In the genomic region with DNA sequence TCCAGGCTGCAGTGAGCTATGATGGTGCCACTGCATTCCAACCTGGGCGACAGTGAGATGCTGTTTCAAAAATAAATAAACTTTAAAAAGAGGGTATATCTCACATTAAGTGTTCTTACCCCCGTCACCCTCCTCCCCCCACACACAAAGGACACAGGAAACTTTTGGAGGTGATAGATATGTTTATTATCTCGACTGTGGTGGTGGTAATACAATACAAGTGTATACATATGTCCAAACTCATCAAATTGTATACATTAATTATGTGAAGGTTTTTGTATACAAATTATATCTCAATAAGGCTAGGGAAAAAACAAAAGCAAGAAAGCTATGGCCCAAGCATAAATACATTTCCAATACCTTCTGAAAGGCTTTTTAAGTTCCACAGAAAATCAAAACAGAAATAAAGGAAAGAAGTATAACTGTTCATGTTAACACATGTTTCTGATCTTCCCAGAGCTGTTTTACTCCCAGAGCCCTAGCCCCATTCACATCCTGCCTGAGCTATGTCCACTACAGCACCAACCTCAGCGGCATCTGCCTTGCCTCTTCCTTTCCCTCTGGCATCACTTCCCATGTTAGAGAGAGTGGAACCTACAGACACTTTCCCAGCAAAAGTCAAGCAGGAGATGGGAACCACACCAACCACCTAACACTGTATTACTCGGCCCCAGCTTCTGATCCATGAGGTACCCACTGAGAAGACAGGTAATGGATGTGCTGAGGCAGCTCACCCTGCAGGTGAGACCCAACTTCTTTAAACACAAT, we compare ENCODE assay signal across 1 cellular context.
TF ChIP-seq lines count a peak whose summit lies in the region.

No MANE protein-coding gene starts in this region.

TF ChIP-seq in SK-N-SH treated with all-trans-retinoic acid at 6 μM for 48 hours, 23 proteins besides CTCF, POLR2A, EP300 and RAD21 (continued from another document):
- TF ChIP-seq, protein P1, sequence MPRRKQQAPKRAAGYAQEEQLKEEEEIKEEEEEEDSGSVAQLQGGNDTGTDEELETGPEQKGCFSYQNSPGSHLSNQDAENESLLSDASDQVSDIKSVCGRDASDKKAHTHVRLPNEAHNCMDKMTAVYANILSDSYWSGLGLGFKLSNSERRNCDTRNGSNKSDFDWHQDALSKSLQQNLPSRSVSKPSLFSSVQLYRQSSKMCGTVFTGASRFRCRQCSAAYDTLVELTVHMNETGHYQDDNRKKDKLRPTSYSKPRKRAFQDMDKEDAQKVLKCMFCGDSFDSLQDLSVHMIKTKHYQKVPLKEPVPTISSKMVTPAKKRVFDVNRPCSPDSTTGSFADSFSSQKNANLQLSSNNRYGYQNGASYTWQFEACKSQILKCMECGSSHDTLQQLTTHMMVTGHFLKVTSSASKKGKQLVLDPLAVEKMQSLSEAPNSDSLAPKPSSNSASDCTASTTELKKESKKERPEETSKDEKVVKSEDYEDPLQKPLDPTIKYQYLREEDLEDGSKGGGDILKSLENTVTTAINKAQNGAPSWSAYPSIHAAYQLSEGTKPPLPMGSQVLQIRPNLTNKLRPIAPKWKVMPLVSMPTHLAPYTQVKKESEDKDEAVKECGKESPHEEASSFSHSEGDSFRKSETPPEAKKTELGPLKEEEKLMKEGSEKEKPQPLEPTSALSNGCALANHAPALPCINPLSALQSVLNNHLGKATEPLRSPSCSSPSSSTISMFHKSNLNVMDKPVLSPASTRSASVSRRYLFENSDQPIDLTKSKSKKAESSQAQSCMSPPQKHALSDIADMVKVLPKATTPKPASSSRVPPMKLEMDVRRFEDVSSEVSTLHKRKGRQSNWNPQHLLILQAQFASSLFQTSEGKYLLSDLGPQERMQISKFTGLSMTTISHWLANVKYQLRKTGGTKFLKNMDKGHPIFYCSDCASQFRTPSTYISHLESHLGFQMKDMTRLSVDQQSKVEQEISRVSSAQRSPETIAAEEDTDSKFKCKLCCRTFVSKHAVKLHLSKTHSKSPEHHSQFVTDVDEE (CRISPR knock-in tag; IDR thresholded peaks at IDR 0.05): no peak
- no peak for TF ChIP-seq PPARA (CRISPR knock-in tag; IDR thresholded peaks at IDR 0.05; ENCODE audit: borderline replicate concordance)
- no peak for TF ChIP-seq BACH2 (CRISPR knock-in tag; IDR thresholded peaks at IDR 0.05; ENCODE audit: borderline replicate concordance)
- TF ChIP-seq ZC3H10 (CRISPR knock-in tag; IDR thresholded peaks at IDR 0.05): no peak
- TF ChIP-seq, protein P2, sequence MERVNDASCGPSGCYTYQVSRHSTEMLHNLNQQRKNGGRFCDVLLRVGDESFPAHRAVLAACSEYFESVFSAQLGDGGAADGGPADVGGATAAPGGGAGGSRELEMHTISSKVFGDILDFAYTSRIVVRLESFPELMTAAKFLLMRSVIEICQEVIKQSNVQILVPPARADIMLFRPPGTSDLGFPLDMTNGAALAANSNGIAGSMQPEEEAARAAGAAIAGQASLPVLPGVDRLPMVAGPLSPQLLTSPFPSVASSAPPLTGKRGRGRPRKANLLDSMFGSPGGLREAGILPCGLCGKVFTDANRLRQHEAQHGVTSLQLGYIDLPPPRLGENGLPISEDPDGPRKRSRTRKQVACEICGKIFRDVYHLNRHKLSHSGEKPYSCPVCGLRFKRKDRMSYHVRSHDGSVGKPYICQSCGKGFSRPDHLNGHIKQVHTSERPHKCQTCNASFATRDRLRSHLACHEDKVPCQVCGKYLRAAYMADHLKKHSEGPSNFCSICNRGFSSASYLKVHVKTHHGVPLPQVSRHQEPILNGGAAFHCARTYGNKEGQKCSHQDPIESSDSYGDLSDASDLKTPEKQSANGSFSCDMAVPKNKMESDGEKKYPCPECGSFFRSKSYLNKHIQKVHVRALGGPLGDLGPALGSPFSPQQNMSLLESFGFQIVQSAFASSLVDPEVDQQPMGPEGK (CRISPR knock-in tag; IDR thresholded peaks at IDR 0.05; ENCODE audit: borderline replicate concordance): no peak
- TF ChIP-seq ZNF8 (CRISPR knock-in tag; IDR thresholded peaks at IDR 0.05): no peak
- no peak for TF ChIP-seq ISL1 (CRISPR knock-in tag; IDR thresholded peaks at IDR 0.05)
- TF ChIP-seq ESRRG (CRISPR knock-in tag; IDR thresholded peaks at IDR 0.05): no peak
- TF ChIP-seq GLIS3 (CRISPR knock-in tag; IDR thresholded peaks at IDR 0.05): no peak
- TF ChIP-seq, protein P3, sequence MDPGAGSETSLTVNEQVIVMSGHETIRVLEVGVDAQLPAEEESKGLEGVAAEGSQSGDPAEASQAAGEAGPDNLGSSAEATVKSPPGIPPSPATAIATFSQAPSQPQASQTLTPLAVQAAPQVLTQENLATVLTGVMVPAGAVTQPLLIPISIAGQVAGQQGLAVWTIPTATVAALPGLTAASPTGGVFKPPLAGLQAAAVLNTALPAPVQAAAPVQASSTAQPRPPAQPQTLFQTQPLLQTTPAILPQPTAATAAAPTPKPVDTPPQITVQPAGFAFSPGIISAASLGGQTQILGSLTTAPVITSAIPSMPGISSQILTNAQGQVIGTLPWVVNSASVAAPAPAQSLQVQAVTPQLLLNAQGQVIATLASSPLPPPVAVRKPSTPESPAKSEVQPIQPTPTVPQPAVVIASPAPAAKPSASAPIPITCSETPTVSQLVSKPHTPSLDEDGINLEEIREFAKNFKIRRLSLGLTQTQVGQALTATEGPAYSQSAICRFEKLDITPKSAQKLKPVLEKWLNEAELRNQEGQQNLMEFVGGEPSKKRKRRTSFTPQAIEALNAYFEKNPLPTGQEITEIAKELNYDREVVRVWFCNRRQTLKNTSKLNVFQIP (CRISPR knock-in tag; IDR thresholded peaks at IDR 0.05; ENCODE audit: borderline replicate concordance, low read depth): no peak
